8 cellular contexts compared by ENCODE assay signal in genomic region chr5:148384389-148384756, GRCh38. TPM values are rescaled to one million over a fixed set of nuclear protein-coding genes. Genes with fewer than 3 reads are reported as not detected.
A peak's percentile ranks its signal among the peaks of the same experiment; 100 is the strongest.
DNase-seq lines count a peak whose midpoint lies in the region; ATAC-seq, FAIRE-seq and TF ChIP-seq lines count a peak whose summit lies in the region.

No MANE protein-coding gene starts in this region.

- peak overlapping the region; percentile 95 for H3K9ac ChIP-seq in astrocyte (ENCODE audit: low read length)

- peak overlapping the region; percentile 96 for H3K27ac Mint-ChIP-seq in astrocyte (ENCODE audit: unreplicated experiment)

- peaks cover 2% of the 10 kb centered on the region for H3K36me3 Mint-ChIP-seq in astrocyte (ENCODE audit: low read depth, unreplicated experiment)

- H3K27ac ChIP-seq in astrocyte (ENCODE audit: low read depth, low read length): peak overlapping the region; percentile 92
- peak overlapping the region; percentile 87 to 97 (median 94) for H3K27ac ChIP-seq in stomach

- peaks cover 29% of the 10 kb centered on the region for H3K4me1 Mint-ChIP-seq in astrocyte (ENCODE audit: low read depth, unreplicated experiment)

- H3K9me3 Mint-ChIP-seq in astrocyte (ENCODE audit: unreplicated experiment): no peaks in the 10 kb centered on the region

- no peak for TF ChIP-seq POLR2A in stomach (IDR thresholded peaks at IDR 0.05)

- peaks cover 23% of the 10 kb centered on the region for H3K4me1 ChIP-seq in astrocyte (ENCODE audit: insufficient read depth, low read length)
- H3K4me1 ChIP-seq in stomach: peaks cover 32 to 82% (median 60%) of the 10 kb centered on the region in 4 donors

- H3K4me3 ChIP-seq in astrocyte (ENCODE audit: insufficient read depth, low read depth, low read length) (peak overlapping the region; percentile 90), kidney epithelial cell (ENCODE audit: low read depth, low read length) (peak overlapping the region; percentile 81), stomach (peak overlapping the region; percentile 66 to 85 (median 83))

- WGBS in stomach, 5 donors: 2 to 4% (median 2%) methylated on average over 7 of the region's 7 CpGs

- no peaks in the 10 kb centered on the region for H3K27me3 Mint-ChIP-seq in astrocyte (ENCODE audit: low read depth, unreplicated experiment)

- peak; percentile 71 for FAIRE-seq in astrocyte (lab: Jason Lieb, UNC)

- peaks cover 53% of the 10 kb centered on the region for H3K79me2 ChIP-seq in astrocyte (ENCODE audit: insufficient read depth, low read length)

- intact Hi-C loops in stomach (cut with DNase I; ENCODE audit: low total_unique reads): no loop called here

- H3K9me3 ChIP-seq in astrocyte (ENCODE audit: insufficient read depth, low read depth, low read length) (no peaks in the 10 kb centered on the region), stomach (no peaks in the 10 kb centered on the region)

- no peaks in the 10 kb centered on the region for H3K27me3 ChIP-seq in astrocyte (ENCODE audit: insufficient read depth, low read length)
- H3K27me3 ChIP-seq in kidney epithelial cell (ENCODE audit: control insufficient read depth, insufficient read depth, low read length): no peaks in the 10 kb centered on the region
- no peaks in the 10 kb centered on the region for H3K27me3 ChIP-seq in stomach

- ATAC-seq in GM19395 (IDR thresholded peaks at IDR 0.05; ENCODE audit: unreplicated experiment): peak; percentile 30

- peak overlapping the region; percentile 94 for H3K4me3 Mint-ChIP-seq in astrocyte (ENCODE audit: unreplicated experiment)

- H3K4me2 ChIP-seq in astrocyte (ENCODE audit: low read length): peak overlapping the region; percentile 92

- H2AFZ ChIP-seq in astrocyte (ENCODE audit: low read depth, low read length): peak overlapping the region; percentile 79

- TF ChIP-seq CTCF in astrocyte (IDR thresholded peaks at IDR 0.05; ENCODE audit: insufficient read depth, low read depth, low read length) (no peak), kidney epithelial cell (IDR thresholded peaks at IDR 0.05; ENCODE audit: insufficient read depth, low read length, poor library complexity, severe bottlenecking) (no peak), stomach (IDR thresholded peaks at IDR 0.05) (no peak)

- peaks cover 22% of the 10 kb centered on the region for H4K20me1 ChIP-seq in astrocyte (ENCODE audit: insufficient read depth, low read length)

- H3K36me3 ChIP-seq in astrocyte (ENCODE audit: insufficient read depth, low read length): peaks cover 2% of the 10 kb centered on the region
- no peaks in the 10 kb centered on the region for H3K36me3 ChIP-seq in kidney epithelial cell (ENCODE audit: control insufficient read depth, insufficient read depth, low read length)
- peaks cover 0 to 10% (median 8%) of the 10 kb centered on the region in 4 donors for H3K36me3 ChIP-seq in stomach

- DNase-seq in Ammon's horn (ENCODE audit: low spot score): peak; percentile 3
- peak; percentile 13 for DNase-seq in HT1080 (ENCODE audit: low read depth)
- DNase-seq in astrocyte (ENCODE audit: low read depth): no peak
- DNase-seq in kidney epithelial cell (ENCODE audit: low read depth): no peak
- no peak for DNase-seq in stomach
- no peak for DNase-seq in AML-193 (lab: John Stamatoyannopoulos, UW)
- DNase-seq in OCI-M2 (lab: John Stamatoyannopoulos, UW; ENCODE audit: unreplicated experiment): no peak

- TF ChIP-seq EP300 in stomach (IDR thresholded peaks at IDR 0.05): no peak

RNA-seq across cellular contexts. Expression of gene FBXO38, which starts 0.6 kb away (rescaled TPM):
- 32.2 and 35.3 TPM in 2 replicates for total RNA-seq in HT1080 (2014; rRNA removed; shearing (Covaris generic))
- 22.5 and 23.3 TPM in 2 replicates for polyA plus RNA-seq in HT1080 (2015; cell fraction: cytosol; rRNA removed)
- 74.2 and 98.2 TPM in 2 replicates for polyA plus RNA-seq in HT1080 (2015; cell fraction: nucleus; rRNA removed)
- total RNA-seq in astrocyte: 36.2 and 38.8 TPM in 2 replicates
- total RNA-seq in kidney epithelial cell: 33.1 and 34.5 TPM in 2 replicates
- 100 to 1,000 TPM in 2 of 5 donors, 10 to 100 TPM in 3; 16.3 to 119 (median 45.5) TPM for total RNA-seq in stomach
- 10 to 100 TPM; 10.7 to 15.6 (median 11.4) TPM for polyA plus RNA-seq in stomach

RNA-seq across cellular contexts. Expression of gene SPINK9, which starts 49.0 kb away (rescaled TPM):
- not detected in 2 replicates for total RNA-seq in HT1080 (2014; rRNA removed; shearing (Covaris generic))
- polyA plus RNA-seq in HT1080 (2015; cell fraction: cytosol; rRNA removed): not detected in 2 replicates
- not detected in 2 replicates for polyA plus RNA-seq in HT1080 (2015; cell fraction: nucleus; rRNA removed)
- not detected in 2 replicates for total RNA-seq in astrocyte
- not detected in 2 replicates for total RNA-seq in kidney epithelial cell
- total RNA-seq in stomach: not detected
- polyA plus RNA-seq in stomach: not detected

Comparison
In these comparisons a context has a peak if more than half of its experiments do, and no peak if none do; other contexts are left out.
1. DNase-seq: peak in Ammon's horn (single experiment) and HT1080 (single experiment); none in astrocyte (single experiment), kidney epithelial cell (single experiment), stomach (single experiment), AML-193 (0 of 2) and OCI-M2 (single experiment).
2. Peak in every context shown above with its lines, with median percentiles within 50 percentile points of each other: H3K4me3 ChIP-seq.